16 cellular contexts compared by ENCODE assay signal in genomic region chr4:151415978-151416377, GRCh38. TPM values are rescaled to one million over a fixed set of nuclear protein-coding genes. Genes with fewer than 3 reads are reported as not detected.
DNase-seq lines count a peak whose midpoint lies in the region; ATAC-seq, FAIRE-seq and TF ChIP-seq lines count a peak whose summit lies in the region.
"Had no signal": no experiment of that assay in that cellular context is flagged by ENCODE, and none has a peak within 500 bp of the region (broad histone marks: within the 10 kb centered on the region; RNA-seq: fewer than 3 reads in every experiment).

No MANE protein-coding gene starts in this region.

- H3K9me3 ChIP-seq in kidney (ENCODE audit: control insufficient read depth in 1 of 2, low read length in 2 of 2) (no peaks in the 10 kb centered on the region), aorta (ENCODE audit: control insufficient read depth, low read length) (no peaks in the 10 kb centered on the region), upper lobe of left lung (no peaks in the 10 kb centered on the region)
- H3K9me3 ChIP-seq: MG63, pancreas, uterus had no signal

- TF ChIP-seq EP300 in upper lobe of left lung (IDR thresholded peaks at IDR 0.05) = no peak

- ATAC-seq in aorta (ENCODE audit: low FRiP score) (no peak), upper lobe of left lung (ENCODE audit: low FRiP score in 2 of 2) (no peak)
- ATAC-seq: activated T-cell treated with anti-CD3 and anti-CD28 coated beads, Interleukin-2, amount 50 U/mL, for 72 hours; pancreas had no signal

- TF ChIP-seq CTCF in astrocyte of the spinal cord (IDR thresholded peaks at IDR 0.05; ENCODE audit: low read depth, low read length) (no peak), kidney (IDR thresholded peaks at IDR 0.05; ENCODE audit: borderline replicate concordance, extremely low read depth, insufficient read depth) (no peak), upper lobe of left lung (IDR thresholded peaks at IDR 0.05) (no peak)

- in situ Hi-C loops in astrocyte of the spinal cord (cut with HindIII; ENCODE audit: low sequenced_read_pairs) = no loop called here

- peak; percentile 57 for DNase-seq in AG08395 (ENCODE audit: low spot score)
- peak; percentile 44 for DNase-seq in HTR-8/SVneo (ENCODE audit: insufficient read length, low spot score)
- DNase-seq in astrocyte of the spinal cord (ENCODE audit: low read depth, low spot score) = peak; percentile 83
- no peak for DNase-seq in kidney
- DNase-seq in DMS153 treated with DMSO at 0.1 percent for 48 hours (lab: John Stamatoyannopoulos, UW; ENCODE audit: unreplicated experiment) = no peak
- no peak for DNase-seq in aorta
- no peak for DNase-seq in upper lobe of left lung
- no peak for DNase-seq in activated naive CD4-positive, alpha-beta T cell treated with Interleukin-2 at 50 U/mL for 16 hours
- DNase-seq: activated CD4-positive, alpha-beta T cell treated with anti-CD3 and anti-CD28 coated beads for 48 hours; activated T-cell treated with anti-CD3 and anti-CD28 coated beads, Interleukin-2, amount 50 U/mL, for 72 hours; mesendoderm; MG63; pancreas; stimulated activated CD4-positive, alpha-beta T cell treated with anti-CD3 and anti-CD28 coated beads, Interleukin-1b, Interleukin-23, amount 100 ng/mL, for 48 hours; uterus had no signal

- FAIRE-seq in HTR-8/SVneo (lab: Jason Lieb, UNC) (no peak), kidney (lab: Jason Lieb, UNC) (peak; percentile 71)

- H3K27ac ChIP-seq in kidney (ENCODE audit: low read depth in 2 of 2, low read length in 2 of 2) (no peak overlapping the region), aorta (ENCODE audit: low read depth in 1 of 2, low read length in 2 of 2) (no peak overlapping the region), upper lobe of left lung (no peak overlapping the region)
- H3K27ac ChIP-seq: pancreas, uterus had no signal

- intact Hi-C loops in kidney (cut with DNase I) (no loop called here), aorta (cut with DNase I) (no loop called here)

- TF ChIP-seq POLR2A in upper lobe of left lung (IDR thresholded peaks at IDR 0.05) = no peak

- H3K4me3 ChIP-seq in astrocyte of the spinal cord (ENCODE audit: low read depth, low read length) (no peak overlapping the region), kidney (ENCODE audit: low read length in 2 of 2) (no peak overlapping the region), aorta (ENCODE audit: low read length in 2 of 2) (no peak overlapping the region), upper lobe of left lung (no peak overlapping the region)
- H3K4me3 ChIP-seq: MG63, pancreas, uterus had no signal

- H3K27me3 ChIP-seq in aorta (ENCODE audit: control insufficient read depth in 1 of 2, insufficient read depth in 2 of 2, low read length in 1 of 2) (no peaks in the 10 kb centered on the region), upper lobe of left lung (no peaks in the 10 kb centered on the region)
- H3K27me3 ChIP-seq: MG63, pancreas, uterus had no signal

- H3K4me1 ChIP-seq in kidney (ENCODE audit: control insufficient read depth in 1 of 2, insufficient read depth in 1 of 2, low read depth in 1 of 2, low read length in 2 of 2) (peaks cover 3 to 6% of the 10 kb centered on the region in 2 donors), aorta (ENCODE audit: control insufficient read depth in 1 of 2, insufficient read depth in 2 of 2, low read length in 2 of 2) (no peaks in the 10 kb centered on the region), upper lobe of left lung (peaks cover 0 to 3% (median 0%) of the 10 kb centered on the region in 4 donors)
- H3K4me1 ChIP-seq: uterus had no signal

- no peak overlapping the region for H3K9ac ChIP-seq in kidney (ENCODE audit: low read length in 2 of 2)

- H3K36me3 ChIP-seq in kidney (ENCODE audit: control insufficient read depth in 1 of 2, insufficient read depth in 2 of 2, low read length in 2 of 2) (no peaks in the 10 kb centered on the region), aorta (ENCODE audit: control insufficient read depth in 1 of 2, insufficient read depth in 2 of 2, low read length in 1 of 2) (no peaks in the 10 kb centered on the region), upper lobe of left lung (no peaks in the 10 kb centered on the region)
- H3K36me3 ChIP-seq: MG63, pancreas, uterus had no signal

RNA-seq across cellular contexts. Expression of gene FHIP1A, which starts 7.0 kb away (rescaled TPM):
- total RNA-seq in kidney (16.5 TPM), aorta (1 to 10 TPM; 2.8 to 6.2 TPM), upper lobe of left lung (10 to 100 TPM; 13.5 to 36.1 (median 20.5) TPM)
- polyA plus RNA-seq in kidney (ENCODE audit: insufficient read depth, low read depth, low replicate concordance) (0.80 TPM), aorta (under 1 TPM in 1 of 2 donors, not detected in 1; 0.88 TPM)
- total RNA-seq: T-helper 1 cell treated with Interleukin-12 subunit alpha and Interleukin-12 subunit beta and Interleukin-4 antibody, amounts not matched to agents 30 ng/mL and 1 ng/mL, for 36 hours had no signal

Comparison
In these comparisons a context has a peak if more than half of its experiments do, and no peak if none do; other contexts are left out.
1. DNase-seq: peak in AG08395 (single experiment), HTR-8/SVneo (single experiment) and astrocyte of the spinal cord (single experiment); none in kidney (single experiment), DMS153 treated with DMSO at 0.1 percent for 48 hours (single experiment), aorta (0 of 2), upper lobe of left lung (0 of 2) and activated naive CD4-positive, alpha-beta T cell treated with Interleukin-2 at 50 U/mL for 16 hours (single experiment).